15 cellular contexts compared by ENCODE assay signal in genomic region chr3:149473991-149474819, GRCh38. TPM values are rescaled to one million over a fixed set of nuclear protein-coding genes. Genes with fewer than 3 reads are reported as not detected.
DNase-seq lines count a peak whose midpoint lies in the region; ATAC-seq, FAIRE-seq and TF ChIP-seq lines count a peak whose summit lies in the region.
"Had no signal": no experiment of that assay in that cellular context is flagged by ENCODE, and none has a peak within 500 bp of the region (broad histone marks: within the 10 kb centered on the region; RNA-seq: fewer than 3 reads in every experiment).

TSS of gene TM4SF4 (plus strand) at chr3:149474697. CDS start at chr3:149474878, 181 bp downstream.

- CTCF ChIA-PET in Calu3 (lab: Charles Lee) (interaction anchor here (0.6 to 6.0 kb wide), 22 partner anchors 10 to 176 kb away, joined by 3 to 44 read pairs (median 3); partner anchors contain the start of gene TM4SF1), K562 (lab: Yijun Ruan, JAX; ENCODE audit: low intra/inter-chr PET ratio) (no interaction called here)

- TF ChIP-seq POLR2A in K562 (conservative IDR thresholded peaks at IDR 0.05): no peak

- intact Hi-C loops in Calu3 (cut with micrococcal nuclease; ENCODE audit: unreplicated experiment): loop anchor here (1.0 to 2.0 kb wide), 2 partner anchors 31 to 73 kb away; no protein-coding TSS in a partner anchor
- intact Hi-C loops in K562 (cut with micrococcal nuclease): no loop called here

- peaks cover 65% of the 10 kb centered on the region for H3K36me3 Mint-ChIP-seq in Calu3 (ENCODE audit: insufficient read depth, unreplicated experiment)
- H3K36me3 Mint-ChIP-seq: activated naive CD8-positive, alpha-beta T cell treated with anti-CD3 and anti-CD28 coated beads for 36 hours had no signal

- H3K9ac ChIP-seq in K562 (ENCODE audit: insufficient read depth in 1 of 2, low read depth in 2 of 2, low read length in 2 of 2) (no peak within 1 kb of the TSS), skeletal muscle satellite cell (ENCODE audit: low read depth, low read length) (peak within 1 kb of the TSS; percentile 53), MM.1S (ENCODE audit: low read length) (no peak within 1 kb of the TSS)

- H3K4me2 ChIP-seq in K562 (ENCODE audit: insufficient read depth, low read length) (no peak within 1 kb of the TSS), skeletal muscle satellite cell (ENCODE audit: low read length) (peak within 1 kb of the TSS; percentile 56), MM.1S (ENCODE audit: low read depth, low read length) (no peak within 1 kb of the TSS)

- H3K27me3 Mint-ChIP-seq in Calu3 (ENCODE audit: unreplicated experiment): no peaks in the 10 kb centered on the region

- H2AFZ ChIP-seq in K562 (ENCODE audit: low read depth, low read length) (no peak within 1 kb of the TSS), MM.1S (ENCODE audit: low read length) (no peak within 1 kb of the TSS)

- in situ Hi-C loops in K562 (cut with MboI): no loop called here

- no peak for TF ChIP-seq RAD21 in K562 (CRISPR knock-in tag; conservative IDR thresholded peaks at IDR 0.05 in 1 of 2, IDR thresholded peaks at IDR 0.05 in 1 of 2)

- BruUV-seq in Calu3 (replicated peaks; lab: Mats Ljungman, UMichigan) (no TSS peak), K562 (replicated peaks; lab: Mats Ljungman, UMichigan) (no TSS peak)

- TF ChIP-seq EP300 in K562 (IDR thresholded peaks at IDR 0.05; ENCODE audit: low read length): no peak

- peak; percentile 39 for DNase-seq in Calu3
- no peak for DNase-seq in K562 (ENCODE audit: extremely low read depth in 1 of 4, low spot score in 3 of 4)
- DNase-seq in left lobe of liver (ENCODE audit: low spot score): no peak
- DNase-seq in MM.1S: no peak
- no peak for DNase-seq in NCI-H1436 treated with DMSO at 0.1 percent for 48 hours (lab: John Stamatoyannopoulos, UW)
- no peak for DNase-seq in frontal cortex (ENCODE audit: low spot score in 2 of 2)
- DNase-seq: activated CD8-positive, alpha-beta memory T cell treated with anti-CD3 and anti-CD28 coated beads, Interleukin-2, amount 50 U/mL, for 4 hours; activated naive CD8-positive, alpha-beta T cell treated with anti-CD3 and anti-CD28 coated beads for 36 hours; DND-41; kidney; NCI-H187 treated with DMSO at 0.1 percent for 48 hours; WERI-Rb-1 had no signal

- no peaks in the 10 kb centered on the region for H3K9me2 ChIP-seq in MM.1S (replicated peaks; ENCODE audit: insufficient read depth, low read length)

- TF ChIP-seq CTCF in Calu3 (IDR thresholded peaks at IDR 0.05; ENCODE audit: unreplicated experiment) (no peak), K562 (IDR thresholded peaks at IDR 0.05 in 2 of 3, conservative IDR thresholded peaks at IDR 0.05 in 1 of 3; ENCODE audit: insufficient read depth in 2 of 3, low read depth in 1 of 3, low read length in 3 of 3) (no peak), MM.1S (IDR thresholded peaks at IDR 0.05; ENCODE audit: low read length) (no peak)

- no peaks in the 10 kb centered on the region for H3F3A ChIP-seq in MM.1S (ENCODE audit: insufficient read depth, low read length)

- H4K20me1 ChIP-seq in K562 (replicated peaks; ENCODE audit: control insufficient read depth, insufficient read depth, low read length): no peaks in the 10 kb centered on the region
- no peaks in the 10 kb centered on the region for H4K20me1 ChIP-seq in MM.1S (ENCODE audit: insufficient read depth, low read length)

- H3K9me3 Mint-ChIP-seq in Calu3 (ENCODE audit: low read depth, unreplicated experiment): no peaks in the 10 kb centered on the region
- H3K9me3 Mint-ChIP-seq: activated naive CD8-positive, alpha-beta T cell treated with anti-CD3 and anti-CD28 coated beads for 36 hours had no signal

- H3K36me3 ChIP-seq in K562 (ENCODE audit: control insufficient read depth, insufficient read depth, low read length) (no peaks in the 10 kb centered on the region), skeletal muscle satellite cell (ENCODE audit: insufficient read depth, low read length) (no peaks in the 10 kb centered on the region), MM.1S (replicated peaks; ENCODE audit: insufficient read depth, low read length) (no peaks in the 10 kb centered on the region)
- H3K36me3 ChIP-seq: WERI-Rb-1 had no signal

- H3K27me3 ChIP-seq in K562 (ENCODE audit: control insufficient read depth in 2 of 2, insufficient read depth in 2 of 2, low read length in 2 of 2): peaks cover 0 to 4% of the 10 kb centered on the region in 2 experiments; a peak in 1 of 5 replicates
- no peaks in the 10 kb centered on the region for H3K27me3 ChIP-seq in skeletal muscle satellite cell (ENCODE audit: control insufficient read depth, insufficient read depth, low read length)
- H3K27me3 ChIP-seq in MM.1S (replicated peaks; ENCODE audit: insufficient read depth, low read length): no peaks in the 10 kb centered on the region

- FAIRE-seq in K562 (lab: Jason Lieb, UNC) (no peak), frontal cortex (lab: Jason Lieb, UNC) (no peak)
- FAIRE-seq: kidney had no signal

- H3K27ac Mint-ChIP-seq in Calu3 (ENCODE audit: unreplicated experiment): peak within 1 kb of the TSS; percentile 99
- H3K27ac Mint-ChIP-seq: activated naive CD8-positive, alpha-beta T cell treated with anti-CD3 and anti-CD28 coated beads for 36 hours had no signal

- H3K4me1 ChIP-seq in K562 (replicated peaks in 1 of 2; ENCODE audit: control insufficient read depth in 2 of 2, insufficient read depth in 2 of 2, low read length in 2 of 2) (no peaks in the 10 kb centered on the region), skeletal muscle satellite cell (ENCODE audit: control insufficient read depth, insufficient read depth, low read length) (peaks cover 60% of the 10 kb centered on the region), MM.1S (ENCODE audit: low read length) (peaks cover 9% of the 10 kb centered on the region)

- no peaks in the 10 kb centered on the region for H3K9me1 ChIP-seq in K562 (ENCODE audit: control insufficient read depth, insufficient read depth, low read length)

- no peaks in the 10 kb centered on the region for H3K9me3 ChIP-seq in K562 (replicated peaks; ENCODE audit: control insufficient read depth, insufficient read depth, low read depth, low read length)
- no peaks in the 10 kb centered on the region for H3K9me3 ChIP-seq in skeletal muscle satellite cell (replicated peaks; ENCODE audit: low read length)
- H3K9me3 ChIP-seq in MM.1S (replicated peaks; ENCODE audit: insufficient read depth, low read length): no peaks in the 10 kb centered on the region

- POLR2A ChIA-PET in K562 (lab: Yijun Ruan, JAX): interaction anchor here (0.6 to 1.1 kb wide), 4 partner anchors 56 to 300 kb away, joined by 3 to 6 read pairs (median 3); no protein-coding TSS in a partner anchor

- H3K27ac ChIP-seq in K562 (ENCODE audit: extremely low read depth, low read depth, low read length): no peak within 1 kb of the TSS
- no peak within 1 kb of the TSS for H3K27ac ChIP-seq in MM.1S (ENCODE audit: low read length)
- H3K27ac ChIP-seq: WERI-Rb-1 had no signal

- no peak for ATAC-seq in K562
- peak; percentile 69 for ATAC-seq in left lobe of liver
- ATAC-seq in GM19395 (IDR thresholded peaks at IDR 0.05; ENCODE audit: unreplicated experiment): no peak

- peak within 1 kb of the TSS; percentile 77 for H3K4me3 Mint-ChIP-seq in Calu3 (ENCODE audit: low read depth, unreplicated experiment)
- H3K4me3 Mint-ChIP-seq: activated naive CD8-positive, alpha-beta T cell treated with anti-CD3 and anti-CD28 coated beads for 36 hours had no signal

- H3K79me2 ChIP-seq in K562 (ENCODE audit: control insufficient read depth, insufficient read depth, low read length) (no peaks in the 10 kb centered on the region), MM.1S (ENCODE audit: low read length) (no peaks in the 10 kb centered on the region)

- H3K4me3 ChIP-seq in K562 (no peak within 1 kb of the TSS), skeletal muscle satellite cell (ENCODE audit: low read length) (peak within 1 kb of the TSS; percentile 23), MM.1S (ENCODE audit: low read length) (no peak within 1 kb of the TSS)

- peaks cover 82% of the 10 kb centered on the region for H3K4me1 Mint-ChIP-seq in Calu3 (ENCODE audit: low read depth, unreplicated experiment)
- H3K4me1 Mint-ChIP-seq: activated naive CD8-positive, alpha-beta T cell treated with anti-CD3 and anti-CD28 coated beads for 36 hours had no signal

- 2% methylated on average over 7 of the region's 7 CpGs for WGBS in K562 (ENCODE audit: insufficient coverage, low coverage, missing lambda C conversion rate)

TF ChIP-seq in K562, 482 proteins besides CTCF, POLR2A, EP300 and RAD21:
- no peak for TF ChIP-seq CEBPG (CRISPR knock-in tag; IDR thresholded peaks at IDR 0.05)
- TF ChIP-seq CEBPG (tag; conservative IDR thresholded peaks at IDR 0.05 in 1 of 2, IDR thresholded peaks at IDR 0.05 in 1 of 2): peak; percentile 10 to 35; a peak in 1 of 4 replicates
- no peak for TF ChIP-seq ATF1 (CRISPR knock-in tag; IDR thresholded peaks at IDR 0.05)
- no peak for TF ChIP-seq ATF1 (tag; IDR thresholded peaks at IDR 0.05)
- TF ChIP-seq CEBPB (tag; IDR thresholded peaks at IDR 0.05): 0 out of 2 replicates have a peak, but pooled peaks have one; percentile 19

RNA-seq across cellular contexts. Expression of gene TM4SF4, which starts in this region (rescaled TPM):
- total RNA-seq in Calu3 (2022) (257 and 881 TPM in 2 replicates), K562 (2014; rRNA removed) (not detected in 2 replicates), K562 (2014; rRNA removed; fragmentation: Illumina TruSeq; extraction: Trizol) (not detected in 2 replicates), K562 (2015; rRNA removed; fragmentation: Illumina TruSeq; extraction: Trizol) (not detected in 2 replicates), K562 (2021) (0.31 and 0.81 TPM in 2 replicates), left lobe of liver (220 TPM), frontal cortex (not detected)
- total RNA-seq in K562 (2011; cell fraction: chromatin; rRNA removed; ENCODE audit: low replicate concordance): not detected in 2 replicates
- total RNA-seq in K562 (2011; cell fraction: nucleolus; rRNA removed): not detected in 2 replicates
- not detected in 2 replicates for total RNA-seq in K562 (2011; cell fraction: nucleoplasm; rRNA removed)
- polyA plus RNA-seq in K562 (2011; rRNA removed) (not detected in 2 replicates), K562 (2014; fragmentation: Illumina TruSeq; extraction: Trizol) (not detected in 2 replicates), K562 (2014; fragmentation: Nextera tagmentation; extraction: Ambion mirVana) (not detected), K562 (2014; rRNA removed) (not detected in 2 replicates)
- not detected in 2 replicates for polyA plus RNA-seq in K562 (2011; cell fraction: cytosol; rRNA removed)
- polyA plus RNA-seq in K562 (2011; cell fraction: nucleus; rRNA removed): not detected in 2 replicates
- polyA plus RNA-seq in K562 (2012): not detected in 2 replicates
- not detected in 2 replicates for polyA minus RNA-seq in K562 (2011; rRNA and poly(A)+ RNA removed)
- polyA minus RNA-seq in K562 (2011; cell fraction: cytosol; rRNA and poly(A)+ RNA removed): not detected in 2 replicates
- polyA minus RNA-seq in K562 (2011; cell fraction: nucleus; rRNA and poly(A)+ RNA removed): not detected in 2 replicates
- total RNA-seq in skeletal muscle satellite cell (2012; rRNA removed): not detected in 2 replicates
- total RNA-seq: activated naive CD8-positive, alpha-beta T cell treated with anti-CD3 and anti-CD28 coated beads for 36 hours; urinary bladder had no signal

Comparison
In these comparisons a context has a peak if more than half of its experiments do, and no peak if none do; other contexts are left out.
1. RNA of gene TM4SF4 (total RNA-seq): 257 to 881 TPM in Calu3 and 220 TPM in left lobe of liver (single experiment); 0.31 to 0.81 TPM in K562 and not detected in frontal cortex (single experiment); every median in the first group is over 100 times any median in the second.